Comparison of ENCODE assay signal across 21 cellular contexts in genomic region chr4:164384416-164384815, GRCh38.
DNase-seq lines count a peak whose midpoint lies in the region; ATAC-seq and TF ChIP-seq lines count a peak whose summit lies in the region.
"Had no signal": no experiment of that assay in that cellular context is flagged by ENCODE, and none has a peak within 500 bp of the region (broad histone marks: within the 10 kb centered on the region; RNA-seq: fewer than 3 reads in every experiment).

No MANE protein-coding gene starts in this region.

- no peak for TF ChIP-seq CTCF in endothelial cell (IDR thresholded peaks at IDR 0.05; ENCODE audit: unreplicated experiment)

- H3K9me3 Mint-ChIP-seq in endothelial cell (ENCODE audit: unreplicated experiment) = no peaks in the 10 kb centered on the region
- H3K9me3 Mint-ChIP-seq: activated B cell treated with CpG ODN at 0.5 μM for 24 hours; activated CD4-positive, alpha-beta memory T cell treated with anti-CD3 and anti-CD28 coated beads for 36 hours; activated naive CD8-positive, alpha-beta T cell treated with anti-CD3 and anti-CD28 coated beads for 36 hours; T-helper 2 cell treated with Interferon-gamma antibody and Interleukin-4, amounts not matched to agents 5 μg/mL and 100 μg/mL, for 36 hours had no signal

- peaks cover 5% of the 10 kb centered on the region for H3K4me1 Mint-ChIP-seq in endothelial cell (ENCODE audit: unreplicated experiment)
- H3K4me1 Mint-ChIP-seq: activated B cell treated with CpG ODN at 0.5 μM for 24 hours; activated naive CD8-positive, alpha-beta T cell treated with anti-CD3 and anti-CD28 coated beads for 36 hours; CD14-positive monocyte had no signal

- H3K36me3 ChIP-seq in HUES64 (ENCODE audit: insufficient read depth, low read length) = no peaks in the 10 kb centered on the region
- H3K36me3 ChIP-seq: colonic mucosa, uterus had no signal

- no peaks in the 10 kb centered on the region for H3K27me3 Mint-ChIP-seq in endothelial cell (ENCODE audit: unreplicated experiment)

- ATAC-seq in GM18907 (IDR thresholded peaks at IDR 0.05; ENCODE audit: unreplicated experiment) = no peak
- ATAC-seq: left ventricle myocardium superior had no signal

- peak overlapping the region; percentile 75; the same call in 1 of the 2 replicates for H3K4me3 ChIP-seq in HUES64 (ENCODE audit: low read length)
- H3K4me3 ChIP-seq: colonic mucosa had no signal

- no peak overlapping the region for H3K9ac ChIP-seq in HUES64 (ENCODE audit: low read depth, low read length)
- H3K9ac ChIP-seq: SK-N-SH had no signal

- H3K9me3 ChIP-seq in HUES64 (ENCODE audit: insufficient read depth, low read depth, low read length) = no peaks in the 10 kb centered on the region
- H3K9me3 ChIP-seq: colonic mucosa, SK-N-SH, uterus had no signal

- H3K4me3 Mint-ChIP-seq in endothelial cell (ENCODE audit: unreplicated experiment) = peak overlapping the region; percentile 16
- H3K4me3 Mint-ChIP-seq: activated B cell treated with CpG ODN at 0.5 μM for 24 hours; activated CD4-positive, alpha-beta memory T cell treated with anti-CD3 and anti-CD28 coated beads for 36 hours; activated naive CD8-positive, alpha-beta T cell treated with anti-CD3 and anti-CD28 coated beads for 36 hours; T-helper 2 cell treated with Interferon-gamma antibody and Interleukin-4, amounts not matched to agents 5 μg/mL and 100 μg/mL, for 36 hours had no signal

- H3K4me1 ChIP-seq in HUES64 (ENCODE audit: insufficient read depth, low read length) = no peaks in the 10 kb centered on the region
- H3K4me1 ChIP-seq: colonic mucosa, uterus had no signal

- no peaks in the 10 kb centered on the region for H3K36me3 Mint-ChIP-seq in endothelial cell (ENCODE audit: low read depth, unreplicated experiment)
- H3K36me3 Mint-ChIP-seq: activated CD4-positive, alpha-beta memory T cell treated with anti-CD3 and anti-CD28 coated beads for 36 hours; activated naive CD8-positive, alpha-beta T cell treated with anti-CD3 and anti-CD28 coated beads for 36 hours; CD14-positive monocyte had no signal

- H3K27me3 ChIP-seq in HUES64 (ENCODE audit: insufficient read depth, low read length) = peaks cover 52% of the 10 kb centered on the region
- H3K27me3 ChIP-seq: colonic mucosa, uterus had no signal

- no peak overlapping the region for H3K27ac Mint-ChIP-seq in endothelial cell (ENCODE audit: unreplicated experiment)
- H3K27ac Mint-ChIP-seq: activated B cell treated with CpG ODN at 0.5 μM for 24 hours; activated CD4-positive, alpha-beta memory T cell treated with anti-CD3 and anti-CD28 coated beads for 36 hours; activated naive CD8-positive, alpha-beta T cell treated with anti-CD3 and anti-CD28 coated beads for 36 hours; CD14-positive monocyte; T-helper 2 cell treated with Interferon-gamma antibody and Interleukin-4, amounts not matched to agents 5 μg/mL and 100 μg/mL, for 36 hours had no signal

- WGBS in HUES64 = 93% methylated on average over 8 of the region's 8 CpGs

- DNase-seq in endothelial cell (ENCODE audit: low spot score) = no peak
- DNase-seq in midbrain (lab: John Stamatoyannopoulos, UW) = peak; percentile 47
- peak in 3 of 49 donors; percentile 1 to 48 (median 38) for DNase-seq in substantia nigra (lab: John Stamatoyannopoulos, UW)
- no peak for DNase-seq in stimulated activated naive CD4-positive, alpha-beta T cell treated with Interleukin-2 at 50 U/mL for 16 hours (lab: John Stamatoyannopoulos, UW)
- DNase-seq in iPS-NIHi11 (ENCODE audit: low spot score) = no peak
- no peak for DNase-seq in activated CD4-positive, alpha-beta T cell treated with anti-CD3 and anti-CD28 coated beads for 1 hour
- DNase-seq: activated B cell treated with CpG ODN at 0.5 μM for 24 hours; activated CD4-positive, alpha-beta memory T cell treated with anti-CD3 and anti-CD28 coated beads for 36 hours; activated naive CD8-positive, alpha-beta T cell treated with anti-CD3 and anti-CD28 coated beads for 36 hours; colonic mucosa; left ventricle myocardium superior; MV-4-11; NCI-H1694; stimulated activated CD4-positive, alpha-beta T cell treated with anti-CD3 and anti-CD28 coated beads, Interleukin-12 subunit alpha, Interleukin-12 subunit beta, amount 100 ng/mL, for 4 hours had no signal

- no peak overlapping the region for H3K27ac ChIP-seq in HUES64 (ENCODE audit: low read depth, low read length)
- H3K27ac ChIP-seq in substantia nigra (ENCODE audit: low read depth, low read length, poor library complexity, severe bottlenecking) = peak overlapping the region; percentile 98
- H3K27ac ChIP-seq: colonic mucosa, RWPE1, uterus had no signal
